In the genomic region with DNA sequence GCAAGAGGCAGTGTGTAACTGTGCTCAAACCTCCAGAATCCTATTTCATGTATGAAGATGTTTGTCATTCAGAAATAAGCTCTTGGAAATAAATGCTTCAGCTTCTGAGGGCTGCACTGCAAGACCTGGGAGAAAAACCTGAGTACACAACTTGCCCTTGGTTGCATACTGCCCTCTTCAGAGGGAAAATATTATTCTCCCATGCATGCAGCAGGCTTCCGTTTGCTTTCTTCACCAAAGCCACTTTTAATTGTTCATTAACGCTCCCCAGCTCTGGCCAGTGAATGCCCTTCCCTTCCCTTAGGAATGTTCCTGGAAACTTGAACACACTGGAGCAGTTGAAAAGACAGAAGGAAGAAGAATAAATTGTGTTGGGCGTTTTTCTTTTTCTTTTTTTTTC, we compare ENCODE assay signal across 8 cellular contexts. TPM values are rescaled to one million over a fixed set of nuclear protein-coding genes. Genes with fewer than 3 reads are reported as not detected.
DNase-seq lines count a peak whose midpoint lies in the region; ATAC-seq, FAIRE-seq and TF ChIP-seq lines count a peak whose summit lies in the region.

No MANE protein-coding gene starts in this region.

- no peak for ATAC-seq in K562
- ATAC-seq in memory B cell (ENCODE audit: low read depth), result peak; percentile 11
- no peak for ATAC-seq in GM19035 (IDR thresholded peaks at IDR 0.05; ENCODE audit: unreplicated experiment)
- no peak for ATAC-seq in sciatic nerve

- no peaks in the 10 kb centered on the region for H3K36me3 Mint-ChIP-seq in memory B cell

- peaks cover 17% of the 10 kb centered on the region for H3K4me1 Mint-ChIP-seq in memory B cell

- H3K27ac ChIP-seq in K562 (ENCODE audit: extremely low read depth, low read depth, low read length), result no peak overlapping the region

- 0% methylated on average over 3 of the region's 3 CpGs for WGBS in K562 (ENCODE audit: insufficient coverage, low coverage, missing lambda C conversion rate)

- H3K36me3 ChIP-seq in K562 (ENCODE audit: control insufficient read depth, insufficient read depth, low read length), result no peaks in the 10 kb centered on the region

- no TSS peak for BruUV-seq in K562 (replicated peaks; lab: Mats Ljungman, UMichigan)

- TF ChIP-seq EP300 in K562 (IDR thresholded peaks at IDR 0.05; ENCODE audit: low read length), result no peak

- no peak for TF ChIP-seq POLR2A in K562 (conservative IDR thresholded peaks at IDR 0.05)

- H3K9me3 Mint-ChIP-seq in memory B cell, result no peaks in the 10 kb centered on the region

- DNase-seq in NCI-H2081 (lab: John Stamatoyannopoulos, UW) (peak; percentile 18 to 63), NCI-H2081 treated with DMSO at 0.1 percent for 48 hours (lab: John Stamatoyannopoulos, UW) (no peak), K562 (ENCODE audit: extremely low read depth in 1 of 4, low spot score in 3 of 4) (peak in 1 of 4 experiments; percentile 52), memory B cell (ENCODE audit: low spot score in 2 of 2) (peak in 1 of 2 donors; percentile 38), urothelium cell line (ENCODE audit: low spot score) (no peak), sciatic nerve (ENCODE audit: low spot score) (no peak)

- H3K79me2 ChIP-seq in K562 (ENCODE audit: control insufficient read depth, insufficient read depth, low read length), result peaks cover 24% of the 10 kb centered on the region

- intact Hi-C loops in K562 (cut with micrococcal nuclease), result loop anchor here (1.0 to 2.0 kb wide), 3 partner anchors 21 to 103 kb away; no protein-coding TSS in a partner anchor
- intact Hi-C loops in sciatic nerve (cut with DNase I), result no loop called here

- TF ChIP-seq RAD21 in K562 (CRISPR knock-in tag; conservative IDR thresholded peaks at IDR 0.05 in 1 of 2, IDR thresholded peaks at IDR 0.05 in 1 of 2), result peak; percentile 46 to 74

- H4K20me1 ChIP-seq in K562 (replicated peaks; ENCODE audit: control insufficient read depth, insufficient read depth, low read length), result no peaks in the 10 kb centered on the region

- H3K4me3 ChIP-seq in K562, result no peak overlapping the region

- H3K4me2 ChIP-seq in K562 (ENCODE audit: insufficient read depth, low read length), result no peak overlapping the region

- no peaks in the 10 kb centered on the region for H3K9me3 ChIP-seq in K562 (replicated peaks; ENCODE audit: control insufficient read depth, insufficient read depth, low read depth, low read length)

- H3K4me3 Mint-ChIP-seq in memory B cell, result no peak overlapping the region

- FAIRE-seq in K562 (lab: Jason Lieb, UNC) (peak; percentile 84), urothelium cell line (lab: Jason Lieb, UNC) (no peak)

- POLR2A ChIA-PET in K562 (lab: Yijun Ruan, JAX), result interaction anchor here (0.6 to 0.8 kb wide), 2 partner anchors 61 to 91 kb away, joined by 3 read pairs; no protein-coding TSS in a partner anchor

- no peaks in the 10 kb centered on the region for H3K9me1 ChIP-seq in K562 (ENCODE audit: control insufficient read depth, insufficient read depth, low read length)

- CTCF ChIA-PET in K562 (lab: Yijun Ruan, JAX; ENCODE audit: low intra/inter-chr PET ratio), result interaction anchor here (1.1 to 1.7 kb wide), 2 partner anchors 73 to 145 kb away, joined by 4 to 7 read pairs; no protein-coding TSS in a partner anchor

- peak overlapping the region; percentile 94 for H3K27ac Mint-ChIP-seq in memory B cell

- peak; percentile 44 for TF ChIP-seq CTCF in LNCAP (IDR thresholded peaks at IDR 0.05)
- peak; percentile 44 to 77 (median 67); a peak in 5 of 6 replicates for TF ChIP-seq CTCF in K562 (IDR thresholded peaks at IDR 0.05 in 2 of 3, conservative IDR thresholded peaks at IDR 0.05 in 1 of 3; ENCODE audit: insufficient read depth in 2 of 3, low read depth in 1 of 3, low read length in 3 of 3)

- H2AFZ ChIP-seq in K562 (ENCODE audit: low read depth, low read length), result no peak overlapping the region

- H3K27me3 ChIP-seq in K562 (ENCODE audit: control insufficient read depth in 2 of 2, insufficient read depth in 2 of 2, low read length in 2 of 2), result peaks cover 24 to 28% of the 10 kb centered on the region in 2 experiments

- H3K27me3 Mint-ChIP-seq in memory B cell, result peaks cover 2% of the 10 kb centered on the region

- in situ Hi-C loops in K562 (cut with MboI), result no loop called here

- peaks cover 14 to 21% of the 10 kb centered on the region in 2 experiments; a peak in 3 of 5 replicates for H3K4me1 ChIP-seq in K562 (replicated peaks in 1 of 2; ENCODE audit: control insufficient read depth in 2 of 2, insufficient read depth in 2 of 2, low read length in 2 of 2)

- no peak overlapping the region for H3K9ac ChIP-seq in K562 (ENCODE audit: insufficient read depth in 1 of 2, low read depth in 2 of 2, low read length in 2 of 2)

TF ChIP-seq in K562, 482 proteins besides CTCF, POLR2A, EP300 and RAD21:
- TF ChIP-seq TEAD4 (IDR thresholded peaks at IDR 0.05; ENCODE audit: low read length), result peak; percentile 7; the same call in 1 of the 2 replicates
- no peak for TF ChIP-seq TEAD4 (CRISPR knock-in tag; IDR thresholded peaks at IDR 0.05; ENCODE audit: borderline replicate concordance)
- no peak for TF ChIP-seq TOE1 (IDR thresholded peaks at IDR 0.05; ENCODE audit: borderline replicate concordance)
- no peak for TF ChIP-seq TOE1 (CRISPR knock-in tag; IDR thresholded peaks at IDR 0.05; ENCODE audit: borderline replicate concordance, low read depth)
- peak; percentile 24; the same call in 1 of the 2 replicates for TF ChIP-seq DEAF1 (CRISPR knock-in tag; IDR thresholded peaks at IDR 0.05)
- TF ChIP-seq SMC3 (conservative IDR thresholded peaks at IDR 0.05; ENCODE audit: insufficient read depth, low read depth, low read length), result peak; percentile 32; the same call in 1 of the 2 replicates
- TF ChIP-seq KLF16 (IDR thresholded peaks at IDR 0.05), result 0 out of 2 replicates have a peak, but pooled peaks have one; percentile 14
- TF ChIP-seq MTF1 (CRISPR knock-in tag; IDR thresholded peaks at IDR 0.05; ENCODE audit: borderline replicate concordance), result no peak

RNA-seq across cellular contexts. Expression of gene WHRN, which starts 2.5 kb away (rescaled TPM):
- total RNA-seq in K562 (2011; cell fraction: chromatin; rRNA removed; ENCODE audit: low replicate concordance), result 13.7 and 31.3 TPM in 2 replicates
- total RNA-seq in K562 (2011; cell fraction: nucleolus; rRNA removed), result 20.9 and 25.0 TPM in 2 replicates
- 17.4 and 19.4 TPM in 2 replicates for total RNA-seq in K562 (2011; cell fraction: nucleoplasm; rRNA removed)
- total RNA-seq in K562 (2014; rRNA removed) (9.0 and 10.1 TPM in 2 replicates), K562 (2014; rRNA removed; fragmentation: Illumina TruSeq; extraction: Trizol) (1.1 and 2.0 TPM in 2 replicates), K562 (2015; rRNA removed; fragmentation: Illumina TruSeq; extraction: Trizol) (3.0 and 3.5 TPM in 2 replicates), K562 (2021) (14.1 and 17.1 TPM in 2 replicates), sciatic nerve (5.3 TPM)
- polyA plus RNA-seq in K562 (2011; rRNA removed) (3.0 and 5.3 TPM in 2 replicates), K562 (2014; fragmentation: Illumina TruSeq; extraction: Trizol) (5.1 and 6.2 TPM in 2 replicates), K562 (2014; fragmentation: Nextera tagmentation; extraction: Ambion mirVana) (under 1 TPM; 0.31 TPM), K562 (2014; rRNA removed) (10.4 and 10.5 TPM in 2 replicates)
- polyA plus RNA-seq in K562 (2011; cell fraction: cytosol; rRNA removed), result 3.4 and 4.9 TPM in 2 replicates
- polyA plus RNA-seq in K562 (2011; cell fraction: nucleus; rRNA removed), result 39.6 and 62.6 TPM in 2 replicates
- polyA plus RNA-seq in K562 (2012), result 10.1 and 16.2 TPM in 2 replicates
- 0.84 and 1.2 TPM in 2 replicates for polyA minus RNA-seq in K562 (2011; rRNA and poly(A)+ RNA removed)
- polyA minus RNA-seq in K562 (2011; cell fraction: cytosol; rRNA and poly(A)+ RNA removed), result 3.1 and 3.9 TPM in 2 replicates
- polyA minus RNA-seq in K562 (2011; cell fraction: nucleus; rRNA and poly(A)+ RNA removed), result 14.1 and 15.1 TPM in 2 replicates

Comparison
In these comparisons a context has a peak if more than half of its experiments do, and no peak if none do; other contexts are left out.
1. DNase-seq: peak in NCI-H2081 (2 of 2); none in NCI-H2081 treated with DMSO at 0.1 percent for 48 hours (single experiment), urothelium cell line (single experiment) and sciatic nerve (single experiment).